2 cellular contexts compared by ENCODE assay signal in the genomic region with DNA sequence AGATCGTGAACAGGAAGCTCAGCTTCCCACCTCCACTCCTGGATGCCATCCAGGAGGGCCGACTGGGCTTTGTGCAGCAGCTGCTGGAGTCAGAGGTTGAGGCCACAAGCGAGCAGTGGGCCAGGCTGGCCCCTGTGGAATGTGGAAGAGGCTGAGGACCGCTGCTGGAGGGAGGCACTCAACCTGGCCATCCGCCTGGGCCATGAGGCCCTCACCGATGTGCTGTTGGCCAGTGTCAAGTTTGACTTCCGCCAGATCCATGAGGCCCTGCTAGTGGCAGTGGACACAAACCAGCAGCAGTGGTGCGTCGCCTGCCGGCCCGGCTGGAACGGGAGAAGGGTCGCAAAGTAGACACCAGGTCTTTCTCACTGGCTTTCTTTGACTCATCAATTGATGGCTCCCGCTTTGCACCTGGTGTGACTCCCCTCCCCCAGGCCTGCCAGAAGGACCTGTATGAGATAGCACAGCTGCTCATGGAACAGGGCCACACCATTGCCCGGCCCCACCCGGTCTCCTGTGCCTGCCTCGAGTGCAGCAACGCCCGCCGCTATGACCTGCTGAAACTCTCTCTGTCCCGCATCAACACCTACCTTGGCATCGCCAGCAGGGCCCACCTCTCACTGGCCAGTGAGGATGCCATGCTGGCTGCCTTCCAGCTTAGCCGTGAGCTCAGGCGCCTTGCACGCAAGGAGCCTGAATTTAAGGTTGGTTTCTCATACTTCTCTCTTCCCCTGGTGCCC.
TF ChIP-seq lines count a peak whose summit lies in the region.

No MANE protein-coding gene starts in this region.

TF ChIP-seq in IMR-90, 13 proteins besides CTCF, POLR2A, EP300 and RAD21:
- TF ChIP-seq CEBPB (IDR thresholded peaks at IDR 0.05; ENCODE audit: low read depth, low read length) (no peak), RCOR1 (IDR thresholded peaks at IDR 0.05; ENCODE audit: insufficient replicate concordance, low read length) (no peak), NFE2L2 (IDR thresholded peaks at IDR 0.05; ENCODE audit: low read depth, low read length) (no peak), SMC3 (IDR thresholded peaks at IDR 0.05; ENCODE audit: low read depth, low read length) (no peak), MAZ (IDR thresholded peaks at IDR 0.05; ENCODE audit: borderline replicate concordance, low read depth, low read length) (no peak), BHLHE40 (IDR thresholded peaks at IDR 0.05; ENCODE audit: low read depth, low read length) (no peak), FOS (IDR thresholded peaks at IDR 0.05; ENCODE audit: low read depth, low read length) (no peak)

TF ChIP-seq in H1, 55 proteins besides CTCF, POLR2A, EP300 and RAD21:
- TF ChIP-seq KDM4A (IDR thresholded peaks at IDR 0.05; ENCODE audit: low read depth, low read length, severe bottlenecking): no peak
- no peak for TF ChIP-seq CEBPB (IDR thresholded peaks at IDR 0.05; ENCODE audit: low read depth, low read length)
- no peak for TF ChIP-seq TAF7 (optimal IDR thresholded peaks at IDR 0.05; ENCODE audit: borderline replicate concordance, low read depth, low read length)
- TF ChIP-seq TBP (IDR thresholded peaks at IDR 0.05; ENCODE audit: low read depth, low read length): no peak
- no peak for TF ChIP-seq SUZ12 (IDR thresholded peaks at IDR 0.05; ENCODE audit: low read length)
- TF ChIP-seq SRF (IDR thresholded peaks at IDR 0.05; ENCODE audit: low read depth, low read length): no peak
- TF ChIP-seq BCL11A (IDR thresholded peaks at IDR 0.05; ENCODE audit: low read depth in 2 of 2, low read length in 2 of 2): no peak
- TF ChIP-seq MAFK (IDR thresholded peaks at IDR 0.05; ENCODE audit: low read depth, low read length): no peak
- no peak for TF ChIP-seq SAP30 (IDR thresholded peaks at IDR 0.05; ENCODE audit: insufficient read depth, insufficient replicate concordance, low read length)
- TF ChIP-seq BRCA1 (IDR thresholded peaks at IDR 0.05; ENCODE audit: low read depth, low read length): no peak
- TF ChIP-seq, protein P1, sequence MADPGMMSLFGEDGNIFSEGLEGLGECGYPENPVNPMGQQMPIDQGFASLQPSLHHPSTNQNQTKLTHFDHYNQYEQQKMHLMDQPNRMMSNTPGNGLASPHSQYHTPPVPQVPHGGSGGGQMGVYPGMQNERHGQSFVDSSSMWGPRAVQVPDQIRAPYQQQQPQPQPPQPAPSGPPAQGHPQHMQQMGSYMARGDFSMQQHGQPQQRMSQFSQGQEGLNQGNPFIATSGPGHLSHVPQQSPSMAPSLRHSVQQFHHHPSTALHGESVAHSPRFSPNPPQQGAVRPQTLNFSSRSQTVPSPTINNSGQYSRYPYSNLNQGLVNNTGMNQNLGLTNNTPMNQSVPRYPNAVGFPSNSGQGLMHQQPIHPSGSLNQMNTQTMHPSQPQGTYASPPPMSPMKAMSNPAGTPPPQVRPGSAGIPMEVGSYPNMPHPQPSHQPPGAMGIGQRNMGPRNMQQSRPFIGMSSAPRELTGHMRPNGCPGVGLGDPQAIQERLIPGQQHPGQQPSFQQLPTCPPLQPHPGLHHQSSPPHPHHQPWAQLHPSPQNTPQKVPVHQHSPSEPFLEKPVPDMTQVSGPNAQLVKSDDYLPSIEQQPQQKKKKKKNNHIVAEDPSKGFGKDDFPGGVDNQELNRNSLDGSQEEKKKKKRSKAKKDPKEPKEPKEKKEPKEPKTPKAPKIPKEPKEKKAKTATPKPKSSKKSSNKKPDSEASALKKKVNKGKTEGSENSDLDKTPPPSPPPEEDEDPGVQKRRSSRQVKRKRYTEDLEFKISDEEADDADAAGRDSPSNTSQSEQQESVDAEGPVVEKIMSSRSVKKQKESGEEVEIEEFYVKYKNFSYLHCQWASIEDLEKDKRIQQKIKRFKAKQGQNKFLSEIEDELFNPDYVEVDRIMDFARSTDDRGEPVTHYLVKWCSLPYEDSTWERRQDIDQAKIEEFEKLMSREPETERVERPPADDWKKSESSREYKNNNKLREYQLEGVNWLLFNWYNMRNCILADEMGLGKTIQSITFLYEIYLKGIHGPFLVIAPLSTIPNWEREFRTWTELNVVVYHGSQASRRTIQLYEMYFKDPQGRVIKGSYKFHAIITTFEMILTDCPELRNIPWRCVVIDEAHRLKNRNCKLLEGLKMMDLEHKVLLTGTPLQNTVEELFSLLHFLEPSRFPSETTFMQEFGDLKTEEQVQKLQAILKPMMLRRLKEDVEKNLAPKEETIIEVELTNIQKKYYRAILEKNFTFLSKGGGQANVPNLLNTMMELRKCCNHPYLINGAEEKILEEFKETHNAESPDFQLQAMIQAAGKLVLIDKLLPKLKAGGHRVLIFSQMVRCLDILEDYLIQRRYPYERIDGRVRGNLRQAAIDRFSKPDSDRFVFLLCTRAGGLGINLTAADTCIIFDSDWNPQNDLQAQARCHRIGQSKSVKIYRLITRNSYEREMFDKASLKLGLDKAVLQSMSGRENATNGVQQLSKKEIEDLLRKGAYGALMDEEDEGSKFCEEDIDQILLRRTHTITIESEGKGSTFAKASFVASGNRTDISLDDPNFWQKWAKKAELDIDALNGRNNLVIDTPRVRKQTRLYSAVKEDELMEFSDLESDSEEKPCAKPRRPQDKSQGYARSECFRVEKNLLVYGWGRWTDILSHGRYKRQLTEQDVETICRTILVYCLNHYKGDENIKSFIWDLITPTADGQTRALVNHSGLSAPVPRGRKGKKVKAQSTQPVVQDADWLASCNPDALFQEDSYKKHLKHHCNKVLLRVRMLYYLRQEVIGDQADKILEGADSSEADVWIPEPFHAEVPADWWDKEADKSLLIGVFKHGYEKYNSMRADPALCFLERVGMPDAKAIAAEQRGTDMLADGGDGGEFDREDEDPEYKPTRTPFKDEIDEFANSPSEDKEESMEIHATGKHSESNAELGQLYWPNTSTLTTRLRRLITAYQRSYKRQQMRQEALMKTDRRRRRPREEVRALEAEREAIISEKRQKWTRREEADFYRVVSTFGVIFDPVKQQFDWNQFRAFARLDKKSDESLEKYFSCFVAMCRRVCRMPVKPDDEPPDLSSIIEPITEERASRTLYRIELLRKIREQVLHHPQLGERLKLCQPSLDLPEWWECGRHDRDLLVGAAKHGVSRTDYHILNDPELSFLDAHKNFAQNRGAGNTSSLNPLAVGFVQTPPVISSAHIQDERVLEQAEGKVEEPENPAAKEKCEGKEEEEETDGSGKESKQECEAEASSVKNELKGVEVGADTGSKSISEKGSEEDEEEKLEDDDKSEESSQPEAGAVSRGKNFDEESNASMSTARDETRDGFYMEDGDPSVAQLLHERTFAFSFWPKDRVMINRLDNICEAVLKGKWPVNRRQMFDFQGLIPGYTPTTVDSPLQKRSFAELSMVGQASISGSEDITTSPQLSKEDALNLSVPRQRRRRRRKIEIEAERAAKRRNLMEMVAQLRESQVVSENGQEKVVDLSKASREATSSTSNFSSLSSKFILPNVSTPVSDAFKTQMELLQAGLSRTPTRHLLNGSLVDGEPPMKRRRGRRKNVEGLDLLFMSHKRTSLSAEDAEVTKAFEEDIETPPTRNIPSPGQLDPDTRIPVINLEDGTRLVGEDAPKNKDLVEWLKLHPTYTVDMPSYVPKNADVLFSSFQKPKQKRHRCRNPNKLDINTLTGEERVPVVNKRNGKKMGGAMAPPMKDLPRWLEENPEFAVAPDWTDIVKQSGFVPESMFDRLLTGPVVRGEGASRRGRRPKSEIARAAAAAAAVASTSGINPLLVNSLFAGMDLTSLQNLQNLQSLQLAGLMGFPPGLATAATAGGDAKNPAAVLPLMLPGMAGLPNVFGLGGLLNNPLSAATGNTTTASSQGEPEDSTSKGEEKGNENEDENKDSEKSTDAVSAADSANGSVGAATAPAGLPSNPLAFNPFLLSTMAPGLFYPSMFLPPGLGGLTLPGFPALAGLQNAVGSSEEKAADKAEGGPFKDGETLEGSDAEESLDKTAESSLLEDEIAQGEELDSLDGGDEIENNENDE (IDR thresholded peaks at IDR 0.05; ENCODE audit: insufficient replicate concordance, low read length): no peak
- TF ChIP-seq TCF12 (IDR thresholded peaks at IDR 0.05; ENCODE audit: low read depth, low read length): no peak
- TF ChIP-seq, protein P2, sequence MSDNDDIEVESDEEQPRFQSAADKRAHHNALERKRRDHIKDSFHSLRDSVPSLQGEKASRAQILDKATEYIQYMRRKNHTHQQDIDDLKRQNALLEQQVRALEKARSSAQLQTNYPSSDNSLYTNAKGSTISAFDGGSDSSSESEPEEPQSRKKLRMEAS (IDR thresholded peaks at IDR 0.05): no peak
- TF ChIP-seq SIRT6 (IDR thresholded peaks at IDR 0.05; ENCODE audit: low read length): no peak
- TF ChIP-seq JUND (IDR thresholded peaks at IDR 0.05; ENCODE audit: low read length): no peak
- no peak for TF ChIP-seq CREB1 (IDR thresholded peaks at IDR 0.05)
- TF ChIP-seq, protein P3, sequence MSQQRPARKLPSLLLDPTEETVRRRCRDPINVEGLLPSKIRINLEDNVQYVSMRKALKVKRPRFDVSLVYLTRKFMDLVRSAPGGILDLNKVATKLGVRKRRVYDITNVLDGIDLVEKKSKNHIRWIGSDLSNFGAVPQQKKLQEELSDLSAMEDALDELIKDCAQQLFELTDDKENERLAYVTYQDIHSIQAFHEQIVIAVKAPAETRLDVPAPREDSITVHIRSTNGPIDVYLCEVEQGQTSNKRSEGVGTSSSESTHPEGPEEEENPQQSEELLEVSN (IDR thresholded peaks at IDR 0.05): no peak
